20 cellular contexts compared by ENCODE assay signal in the genomic region with DNA sequence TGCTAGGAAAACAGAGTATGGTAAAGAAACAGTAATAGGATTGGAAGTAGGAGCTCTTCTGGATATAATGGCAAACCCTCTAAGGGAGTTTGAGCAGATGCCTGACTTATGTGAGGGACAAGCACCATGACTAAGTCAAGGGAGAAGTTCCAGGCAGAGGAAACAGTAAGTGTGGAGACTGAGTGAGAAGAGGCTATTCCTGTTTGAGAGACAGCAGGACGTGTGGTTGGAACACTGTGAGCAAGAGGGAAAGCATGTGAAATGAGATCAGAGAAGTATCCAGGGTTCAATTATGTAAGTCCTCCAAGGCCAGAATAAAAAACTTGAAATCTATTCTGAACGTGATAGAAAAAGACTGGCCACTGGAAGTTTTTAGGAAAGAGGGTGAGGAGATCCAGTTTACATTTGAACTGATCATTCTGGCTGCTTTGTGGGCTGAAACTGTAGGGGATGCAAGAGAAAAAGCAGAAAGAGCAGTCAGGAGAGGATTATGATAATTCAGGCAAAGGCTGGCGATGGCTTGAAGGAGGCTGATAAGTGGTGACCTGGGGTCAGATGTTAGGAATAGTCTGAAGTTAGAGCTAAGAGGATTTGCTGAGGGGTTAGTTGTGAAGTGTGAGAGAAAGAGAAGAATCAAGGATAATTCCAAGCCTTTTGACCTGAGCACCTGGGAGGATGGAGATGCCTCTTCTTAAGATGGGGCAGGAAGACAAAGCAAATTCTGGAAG. TPM values are rescaled to one million over a fixed set of nuclear protein-coding genes. Genes with fewer than 3 reads are reported as not detected.
A peak's percentile ranks its signal among the peaks of the same experiment; 100 is the strongest.
DNase-seq lines count a peak whose midpoint lies in the region; ATAC-seq and TF ChIP-seq lines count a peak whose summit lies in the region.
"Had no signal": no experiment of that assay in that cellular context is flagged by ENCODE, and none has a peak within 500 bp of the region (broad histone marks: within the 10 kb centered on the region; RNA-seq: fewer than 3 reads in every experiment).

No MANE protein-coding gene starts in this region.

- ATAC-seq in HG02763 (IDR thresholded peaks at IDR 0.05; ENCODE audit: unreplicated experiment) (no peak), HG02588 (IDR thresholded peaks at IDR 0.05; ENCODE audit: unreplicated experiment) (no peak)
- ATAC-seq: stimulated activated memory B cell treated with anti-CD40 and anti-IgM and Interleukin-4, amounts not matched to agents 10 μg/mL and 1 μg/mL and 100 μg/mL, for 72 hours had no signal

- peaks cover 11% of the 10 kb centered on the region for H3K4me1 ChIP-seq in mesodermal cell (ENCODE audit: control insufficient read depth, insufficient read depth, low read length, poor library complexity, severe bottlenecking)
- H3K4me1 ChIP-seq: colonic mucosa, SJSA1 had no signal

- TF ChIP-seq CTCF in choroid plexus epithelial cell (conservative IDR thresholded peaks at IDR 0.05; ENCODE audit: low read depth, low read length): no peak

- peaks cover 4% of the 10 kb centered on the region for H3K27me3 Mint-ChIP-seq in activated naive CD8-positive, alpha-beta T cell treated with anti-CD3 and anti-CD28 coated beads for 36 hours
- H3K27me3 Mint-ChIP-seq: memory B cell; stimulated activated memory B cell treated with anti-CD40 and anti-IgM and Interleukin-4, amounts not matched to agents 10 μg/mL and 1 μg/mL and 100 μg/mL, for 72 hours had no signal

- H3K4me3 Mint-ChIP-seq in activated naive CD8-positive, alpha-beta T cell treated with anti-CD3 and anti-CD28 coated beads for 36 hours: no peak overlapping the region
- H3K4me3 Mint-ChIP-seq: activated naive CD8-positive, alpha-beta T cell; activated T-cell treated with anti-CD3 and anti-CD28 coated beads, Interleukin-2, amount 50 U/mL, for 24 hours; memory B cell; stimulated activated memory B cell treated with anti-CD40 and anti-IgM and Interleukin-4, amounts not matched to agents 10 μg/mL and 1 μg/mL and 100 μg/mL, for 72 hours; type B pancreatic cell had no signal

- H3K27ac ChIP-seq in mesodermal cell (ENCODE audit: low read depth, low read length, severe bottlenecking): peak overlapping the region; percentile 30
- H3K27ac ChIP-seq: colonic mucosa, SJSA1 had no signal

- peak; percentile 23 for DNase-seq in AG20443 (ENCODE audit: low spot score)
- DNase-seq in LHCN-M2 (ENCODE audit: low read depth): peak; percentile 71
- DNase-seq in choroid plexus epithelial cell (ENCODE audit: low read depth): peak; percentile 61
- no peak for DNase-seq in activated naive CD8-positive, alpha-beta T cell treated with anti-CD3 and anti-CD28 coated beads for 36 hours
- DNase-seq in NCI-H345 (lab: John Stamatoyannopoulos, UW): no peak
- DNase-seq: activated CD4-positive, alpha-beta T cell treated with anti-CD3 and anti-CD28 coated beads for 48 hours; activated T-cell treated with anti-CD3 and anti-CD28 coated beads, Interleukin-2, amount 50 U/mL, for 24 hours; colonic mucosa; NCI-H1092 treated with DMSO at 0.1 percent for 48 hours; nucleus accumbens; T1000 had no signal

- peaks cover 6% of the 10 kb centered on the region for H3K36me3 Mint-ChIP-seq in activated naive CD8-positive, alpha-beta T cell treated with anti-CD3 and anti-CD28 coated beads for 36 hours
- H3K36me3 Mint-ChIP-seq: type B pancreatic cell had no signal

- H3K9me3 Mint-ChIP-seq in activated naive CD8-positive, alpha-beta T cell treated with anti-CD3 and anti-CD28 coated beads for 36 hours: no peaks in the 10 kb centered on the region
- H3K9me3 Mint-ChIP-seq: activated T-cell treated with anti-CD3 and anti-CD28 coated beads, Interleukin-2, amount 50 U/mL, for 24 hours; memory B cell; stimulated activated memory B cell treated with anti-CD40 and anti-IgM and Interleukin-4, amounts not matched to agents 10 μg/mL and 1 μg/mL and 100 μg/mL, for 72 hours; type B pancreatic cell had no signal

- H3K4me1 Mint-ChIP-seq in activated naive CD8-positive, alpha-beta T cell treated with anti-CD3 and anti-CD28 coated beads for 36 hours: no peaks in the 10 kb centered on the region
- H3K4me1 Mint-ChIP-seq: memory B cell; stimulated activated memory B cell treated with anti-CD40 and anti-IgM and Interleukin-4, amounts not matched to agents 10 μg/mL and 1 μg/mL and 100 μg/mL, for 72 hours had no signal

- H3K27ac Mint-ChIP-seq in activated naive CD8-positive, alpha-beta T cell treated with anti-CD3 and anti-CD28 coated beads for 36 hours: no peak overlapping the region
- H3K27ac Mint-ChIP-seq: activated naive CD8-positive, alpha-beta T cell; activated T-cell treated with anti-CD3 and anti-CD28 coated beads, Interleukin-2, amount 50 U/mL, for 24 hours; memory B cell; stimulated activated memory B cell treated with anti-CD40 and anti-IgM and Interleukin-4, amounts not matched to agents 10 μg/mL and 1 μg/mL and 100 μg/mL, for 72 hours; type B pancreatic cell had no signal

- WGBS in mesodermal cell (ENCODE audit: insufficient coverage in 2 of 2), 2 experiments: 52 to 67% methylated on average over 3 of the region's 3 CpGs

- no peaks in the 10 kb centered on the region for H3K9me3 ChIP-seq in mesodermal cell (ENCODE audit: control insufficient read depth, low read length)
- H3K9me3 ChIP-seq: colonic mucosa, HAP-1, SJSA1 had no signal

- no peaks in the 10 kb centered on the region for H3K36me3 ChIP-seq in mesodermal cell (ENCODE audit: control insufficient read depth, insufficient read depth, low read length)
- H3K36me3 ChIP-seq: colonic mucosa, HAP-1, SJSA1 had no signal

- H3K4me3 ChIP-seq in choroid plexus epithelial cell (ENCODE audit: low read depth, low read length) (no peak overlapping the region), mesodermal cell (ENCODE audit: extremely low read depth, insufficient read depth, low read length, poor library complexity, severe bottlenecking) (no peak overlapping the region)
- H3K4me3 ChIP-seq: colonic mucosa, HAP-1, SJSA1 had no signal

RNA-seq across cellular contexts. Expression of a gene that starts 19.2 kb away (rescaled TPM):
- 10.8 and 12.2 TPM in 2 replicates for total RNA-seq in LHCN-M2 (2014; rRNA removed)
- 68.9 TPM for polyA plus RNA-seq in LHCN-M2 (2012)
- polyA plus RNA-seq in mesodermal cell (2013, experiment 1 of 2): 55.1 TPM
- polyA plus RNA-seq in mesodermal cell (2013, experiment 2 of 2): 57.7 TPM
- total RNA-seq in activated naive CD8-positive, alpha-beta T cell treated with anti-CD3 and anti-CD28 coated beads for 36 hours: 10 to 100 TPM; 57.4 to 58.8 TPM

Comparison
In these comparisons a context has a peak if more than half of its experiments do, and no peak if none do; other contexts are left out.
1. DNase-seq: peak in AG20443 (single experiment), LHCN-M2 (single experiment) and choroid plexus epithelial cell (single experiment); none in activated naive CD8-positive, alpha-beta T cell treated with anti-CD3 and anti-CD28 coated beads for 36 hours (single experiment) and NCI-H345 (single experiment).